ENCODE assay signal across 15 cellular contexts in the genomic region with DNA sequence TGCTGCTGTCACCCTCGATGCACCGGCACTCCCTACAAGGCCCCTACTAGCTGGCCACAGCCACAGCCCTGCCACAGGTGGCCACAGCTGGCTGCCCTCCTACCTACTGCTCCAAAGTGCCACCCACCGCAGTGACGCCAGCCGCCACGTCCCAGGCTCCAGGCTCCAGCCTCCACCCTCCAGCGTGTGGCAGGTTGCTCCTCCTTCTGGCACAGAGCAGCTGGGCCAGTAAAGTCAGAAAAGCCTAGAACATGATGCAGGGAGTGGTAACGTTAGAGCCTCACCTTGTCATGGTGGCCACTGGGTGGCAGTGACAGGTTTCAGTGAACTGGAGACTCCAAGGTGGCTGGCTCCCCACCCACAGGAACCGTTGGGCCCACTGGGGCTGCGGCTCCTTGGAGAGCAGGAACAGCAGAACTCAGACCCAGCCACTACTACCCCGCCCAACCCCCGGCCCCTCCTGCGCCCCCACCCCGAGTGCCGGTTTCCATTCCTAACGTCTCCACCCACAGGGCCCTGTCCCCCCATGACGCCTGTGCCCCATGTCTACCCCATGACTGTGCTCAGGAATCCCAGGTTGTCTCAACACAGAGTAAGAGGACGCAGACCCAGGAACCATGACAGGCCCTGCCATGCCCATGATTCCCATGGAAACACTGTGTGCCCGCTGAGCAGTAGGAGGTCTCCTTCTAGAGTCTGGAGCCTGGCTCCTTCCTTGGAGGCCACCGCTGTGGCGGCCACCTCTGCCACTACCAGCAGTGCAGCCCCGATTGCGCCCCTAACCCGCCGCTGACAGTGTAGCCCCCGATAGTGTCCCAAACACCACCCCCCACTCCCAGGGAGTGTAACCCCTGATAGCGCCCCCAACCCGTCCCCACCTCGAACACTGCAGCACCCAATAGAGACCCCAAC. TPM values are rescaled to one million over a fixed set of nuclear protein-coding genes. Genes with fewer than 3 reads are reported as not detected.
A peak's percentile ranks its signal among the peaks of the same experiment; 100 is the strongest.
DNase-seq lines count a peak whose midpoint lies in the region; ATAC-seq and TF ChIP-seq lines count a peak whose summit lies in the region.
"Had no signal": no experiment of that assay in that cellular context is flagged by ENCODE, and none has a peak within 500 bp of the region (broad histone marks: within the 10 kb centered on the region; RNA-seq: fewer than 3 reads in every experiment).

No MANE protein-coding gene starts in this region.

- peak; percentile 91 for ATAC-seq in HCT116
- ATAC-seq in activated T-helper 17 cell treated with anti-CD3 and anti-CD28 coated beads, Interleukin-2, amount 50 U/mL, for 72 hours (replicated peaks): no peak
- no peak for ATAC-seq in HG02623 (IDR thresholded peaks at IDR 0.05; ENCODE audit: unreplicated experiment)

- no peak overlapping the region for H3K9ac ChIP-seq in HCT116 (ENCODE audit: low read length)

- no peaks in the 10 kb centered on the region for H3K79me2 ChIP-seq in HCT116 (ENCODE audit: insufficient read depth, low read length)

- no peaks in the 10 kb centered on the region for H3K9me3 ChIP-seq in HCT116 (ENCODE audit: control insufficient read depth in 1 of 2, insufficient read depth in 1 of 2, low read depth in 1 of 2, low read length in 2 of 2)
- H3K9me3 ChIP-seq: right atrium auricular region, thyroid gland had no signal

- H3K9me3 Mint-ChIP-seq in activated T-helper 17 cell treated with anti-CD3 and anti-CD28 coated beads, Interleukin-2, amount 50 U/mL, for 72 hours: no peaks in the 10 kb centered on the region
- H3K9me3 Mint-ChIP-seq: activated T-cell treated with anti-CD3 and anti-CD28 coated beads, Interleukin-2, amount 50 U/mL, for 4 hours had no signal

- peak; percentile 33; the same call in 1 of the 2 replicates for TF ChIP-seq RAD21 in HCT116 (IDR thresholded peaks at IDR 0.05; ENCODE audit: low read depth)

- no peak overlapping the region for H2AFZ ChIP-seq in HCT116 (ENCODE audit: low read depth, low read length, poor library complexity, severe bottlenecking)

- H3K27ac Mint-ChIP-seq in activated T-helper 17 cell treated with anti-CD3 and anti-CD28 coated beads, Interleukin-2, amount 50 U/mL, for 72 hours: no peak overlapping the region
- H3K27ac Mint-ChIP-seq: brain had no signal

- BruUV-seq in HCT116 (replicated peaks; lab: Mats Ljungman, UMichigan): no TSS peak

- H3K4me2 ChIP-seq in HCT116 (ENCODE audit: low read length): no peak overlapping the region

- peak; percentile 97 for DNase-seq in Caki2 (ENCODE audit: low read depth)
- DNase-seq in HCT116 (ENCODE audit: low read depth, low spot score): peak; percentile 19
- peak; percentile 11 for DNase-seq in NCI-H510A (lab: John Stamatoyannopoulos, UW)
- peak; percentile 5 for DNase-seq in cerebellar cortex (ENCODE audit: low spot score)
- DNase-seq in activated CD4-positive, CD25-positive, alpha-beta regulatory T cell (lab: John Stamatoyannopoulos, UW): no peak
- no peak for DNase-seq in LoVo (ENCODE audit: low spot score)
- DNase-seq: activated T-cell treated with anti-CD3 and anti-CD28 coated beads, Interleukin-2, amount 50 U/mL, for 4 hours; CD8-positive, alpha-beta memory T cell; erythroblast; thyroid gland had no signal

- CTCF ChIA-PET in HCT116 (lab: Charles Lee): no interaction called here

- no peak for TF ChIP-seq POLR2A in HCT116 (IDR thresholded peaks at IDR 0.05; ENCODE audit: borderline replicate concordance, extremely low read depth, insufficient read depth, insufficient read length)

- intact Hi-C loops in HCT116 (cut with micrococcal nuclease): loop anchor here (10.0 kb wide), 1 partner anchor 54 kb away; no protein-coding TSS in a partner anchor

- POLR2A ChIA-PET in HCT116 (lab: Charles Lee): no interaction called here

- no peaks in the 10 kb centered on the region for H3K36me3 Mint-ChIP-seq in activated T-helper 17 cell treated with anti-CD3 and anti-CD28 coated beads, Interleukin-2, amount 50 U/mL, for 72 hours (ENCODE audit: low read depth)
- H3K36me3 Mint-ChIP-seq: brain; CD8-positive, alpha-beta memory T cell; IgD-negative memory B cell had no signal

- H3K4me1 ChIP-seq in HCT116 (ENCODE audit: control insufficient read depth in 1 of 2, insufficient read depth in 2 of 2, low read length in 2 of 2): no peaks in the 10 kb centered on the region
- H3K4me1 ChIP-seq: right atrium auricular region, thyroid gland had no signal

- H3K27me3 ChIP-seq in HCT116 (ENCODE audit: insufficient read depth, low read length): no peaks in the 10 kb centered on the region
- H3K27me3 ChIP-seq: right atrium auricular region, thyroid gland had no signal

- RAD21 ChIA-PET in HCT116 (lab: Charles Lee; ENCODE audit: low non-redundant PET in 1 of 2, low total read pairs in 2 of 2, uncharacterized antibody in 2 of 2, unreplicated experiment in 2 of 2): no interaction called here

- peak in 2 of 3 experiments; percentile 35 to 50; a peak in 3 of 6 replicates for TF ChIP-seq CTCF in HCT116 (IDR thresholded peaks at IDR 0.05 in 2 of 3, conservative IDR thresholded peaks at IDR 0.05 in 1 of 3; ENCODE audit: borderline replicate concordance in 1 of 3, insufficient read depth in 1 of 3, low read depth in 2 of 3, low read length in 2 of 3)

- no peaks in the 10 kb centered on the region for H4K20me1 ChIP-seq in HCT116 (ENCODE audit: insufficient read depth)

- H3K27me3 Mint-ChIP-seq in activated T-helper 17 cell treated with anti-CD3 and anti-CD28 coated beads, Interleukin-2, amount 50 U/mL, for 72 hours: no peaks in the 10 kb centered on the region
- H3K27me3 Mint-ChIP-seq: IgD-negative memory B cell had no signal

- H3K27ac ChIP-seq in HCT116 (ENCODE audit: low read depth, low read length): no peak overlapping the region; the same call in 1 of the 2 replicates
- H3K27ac ChIP-seq: right atrium auricular region, thyroid gland had no signal

- no peak overlapping the region for H3K4me3 Mint-ChIP-seq in activated T-helper 17 cell treated with anti-CD3 and anti-CD28 coated beads, Interleukin-2, amount 50 U/mL, for 72 hours
- H3K4me3 Mint-ChIP-seq: activated T-cell treated with anti-CD3 and anti-CD28 coated beads, Interleukin-2, amount 50 U/mL, for 4 hours; brain; IgD-negative memory B cell had no signal

- H3K4me3 ChIP-seq in HCT116 (replicated peaks in 1 of 2; ENCODE audit: low read depth in 1 of 2, low read length in 2 of 2): no peak overlapping the region
- H3K4me3 ChIP-seq: right atrium auricular region, thyroid gland had no signal

- H3K4me1 Mint-ChIP-seq in activated T-helper 17 cell treated with anti-CD3 and anti-CD28 coated beads, Interleukin-2, amount 50 U/mL, for 72 hours: no peaks in the 10 kb centered on the region
- H3K4me1 Mint-ChIP-seq: brain had no signal

- no peaks in the 10 kb centered on the region for H3K9me2 ChIP-seq in HCT116 (ENCODE audit: insufficient read depth)

- H3K36me3 ChIP-seq in HCT116 (ENCODE audit: control insufficient read depth in 1 of 2, insufficient read depth in 2 of 2, low read length in 2 of 2): no peaks in the 10 kb centered on the region
- H3K36me3 ChIP-seq: right atrium auricular region, thyroid gland had no signal

- in situ Hi-C loops in Caki2 (cut with HindIII; ENCODE audit: low pct_unique_long_range_greater_than_20kb, low sequenced_read_pairs): no loop called here

TF ChIP-seq in HCT116, 20 proteins besides CTCF, POLR2A, EP300 and RAD21:
- TF ChIP-seq CBX3 (IDR thresholded peaks at IDR 0.05; ENCODE audit: low read depth) (no peak), FOSL1 (IDR thresholded peaks at IDR 0.05; ENCODE audit: low read depth) (no peak)
TF ChIP-seq in HCT116: peak in this region for 0.

RNA-seq across cellular contexts. Expression of gene ZNF33B, which starts 52.3 kb away (rescaled TPM):
- 12.7 and 19.0 TPM in 2 replicates for total RNA-seq in Caki2 (2014; rRNA removed; shearing (Covaris generic); ENCODE audit: low replicate concordance)
- 21.1 TPM for total RNA-seq in HCT116 (2021; ENCODE audit: unreplicated experiment)
- polyA plus RNA-seq in HCT116 (2012): 9.8 and 12.2 TPM in 2 replicates
- 10 to 100 TPM in 1 of 2 donors, 1 to 10 TPM in 1; 8.2 to 18.9 TPM for total RNA-seq in activated T-helper 17 cell treated with anti-CD3 and anti-CD28 coated beads, Interleukin-2, amount 50 U/mL, for 72 hours

Comparison
In these comparisons a context has a peak if more than half of its experiments do, and no peak if none do; other contexts are left out.
1. DNase-seq: peak in Caki2 (single experiment), HCT116 (single experiment), NCI-H510A (single experiment) and cerebellar cortex (single experiment); none in activated CD4-positive, CD25-positive, alpha-beta regulatory T cell (0 of 4) and LoVo (single experiment).